32 cellular contexts compared by ENCODE assay signal in the genomic region with DNA sequence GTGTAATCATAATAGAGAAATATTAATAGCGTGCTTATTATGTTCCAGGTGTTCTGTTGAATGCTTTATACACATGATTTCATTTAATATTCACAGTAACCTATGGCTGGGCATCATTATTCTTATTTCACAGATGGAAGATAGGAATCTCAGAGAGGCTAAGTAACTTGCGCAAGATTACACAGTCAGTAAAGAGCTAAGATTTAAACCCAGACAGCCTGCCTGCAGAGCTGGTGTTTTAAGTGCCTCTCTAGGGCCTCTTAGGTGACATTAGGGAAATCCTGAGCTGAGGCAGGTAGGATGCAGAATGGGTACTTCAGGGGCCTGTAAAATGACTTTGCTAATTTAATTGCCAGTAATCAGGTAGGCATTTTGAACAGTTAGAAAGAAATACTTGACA. TPM values are rescaled to one million over a fixed set of nuclear protein-coding genes. Genes with fewer than 3 reads are reported as not detected.
"Had no signal": no experiment of that assay in that cellular context is flagged by ENCODE, and none has a peak within 500 bp of the region (broad histone marks: within the 10 kb centered on the region; RNA-seq: fewer than 3 reads in every experiment).

No MANE protein-coding gene starts in this region.

- H3K36me3 Mint-ChIP-seq: activated CD4-positive, alpha-beta memory T cell treated with anti-CD3 and anti-CD28 coated beads for 36 hours; activated naive CD8-positive, alpha-beta T cell had no signal

- H3K27ac ChIP-seq: brain microvascular endothelial cell, coronary artery, dorsolateral prefrontal cortex had no signal

- H3K4me1 Mint-ChIP-seq: activated CD4-positive, alpha-beta T cell treated with anti-CD3 and anti-CD28 coated beads for 36 hours; activated CD4-positive, alpha-beta T cell treated with anti-CD3 and anti-CD28 coated beads, Interleukin-2, amount 10 ng/mL, durations not matched to agents 24 days and 14 days; activated T-helper 17 cell treated with anti-CD3 and anti-CD28 coated beads, Interleukin-2, amount 50 U/mL, for 72 hours; central memory CD8-positive, alpha-beta T cell; endodermal cell had no signal

- DNase-seq: activated CD4-positive, alpha-beta memory T cell treated with anti-CD3 and anti-CD28 coated beads for 36 hours; activated CD4-positive, alpha-beta T cell treated with anti-CD3 and anti-CD28 coated beads for 36 hours; activated CD4-positive, alpha-beta T cell treated with anti-CD3 and anti-CD28 coated beads, Interleukin-2, amount 10 ng/mL, durations not matched to agents 24 days and 14 days; activated CD4-positive, CD25-positive, alpha-beta regulatory T cell; activated CD4-positive, CD25-positive, alpha-beta regulatory T cell treated with anti-CD3 and anti-CD28 coated beads, Interleukin-2, amount 50 U/mL, for 72 hours; activated CD8-positive, alpha-beta memory T cell treated with anti-CD3 and anti-CD28 coated beads, Interleukin-2, amount 50 U/mL, for 48 hours; activated CD8-positive, alpha-beta T cell treated with anti-CD3 and anti-CD28 coated beads, Interleukin-2, amount 10 ng/mL, durations not matched to agents 7 days and 5 days; activated effector memory CD4-positive, alpha-beta T cell treated with Interleukin-2 at 50 U/mL for 16 hours; activated gamma-delta T cell treated with Interleukin-2 at 50 U/mL for 16 hours; activated naive CD4-positive, alpha-beta T cell treated with anti-CD3 and anti-CD28 coated beads, Interleukin-2, amount 50 U/mL, for 16 hours; activated naive CD4-positive, alpha-beta T cell treated with Interleukin-2 at 50 U/mL for 16 hours; activated T-cell treated with anti-CD3 and anti-CD28 coated beads for 4 hours; activated T-cell treated with anti-CD3 and anti-CD28 coated beads, Interleukin-2, amount 50 U/mL, for 4 hours; amniotic stem cell; anterior cingulate cortex; brain microvascular endothelial cell; dorsolateral prefrontal cortex; effector memory CD4-positive, alpha-beta T cell; endodermal cell; foreskin fibroblast; head of caudate nucleus; hippocampal formation had no signal

- H3K4me3 Mint-ChIP-seq: activated CD4-positive, alpha-beta memory T cell treated with anti-CD3 and anti-CD28 coated beads for 36 hours; activated CD4-positive, alpha-beta T cell treated with anti-CD3 and anti-CD28 coated beads for 36 hours; activated CD4-positive, alpha-beta T cell treated with anti-CD3 and anti-CD28 coated beads, Interleukin-2, amount 10 ng/mL, durations not matched to agents 24 days and 14 days; activated CD8-positive, alpha-beta T cell treated with anti-CD3 and anti-CD28 coated beads, Interleukin-2, amount 10 ng/mL, durations not matched to agents 7 days and 5 days; activated naive CD8-positive, alpha-beta T cell; activated T-cell treated with anti-CD3 and anti-CD28 coated beads, Interleukin-2, amount 50 U/mL, for 4 hours; activated T-helper 17 cell treated with anti-CD3 and anti-CD28 coated beads, Interleukin-2, amount 50 U/mL, for 72 hours; central memory CD8-positive, alpha-beta T cell; dendritic cell treated with granulocyte-macrophage colony-stimulating factor and Interleukin-4, amounts not matched to agents 40 ng/mL and 50 ng/mL, for 4 days; endodermal cell had no signal

- H3K27ac Mint-ChIP-seq: activated CD4-positive, alpha-beta memory T cell treated with anti-CD3 and anti-CD28 coated beads for 36 hours; activated CD4-positive, alpha-beta T cell treated with anti-CD3 and anti-CD28 coated beads for 36 hours; activated CD4-positive, alpha-beta T cell treated with anti-CD3 and anti-CD28 coated beads, Interleukin-2, amount 10 ng/mL, durations not matched to agents 24 days and 14 days; activated CD8-positive, alpha-beta T cell treated with anti-CD3 and anti-CD28 coated beads, Interleukin-2, amount 10 ng/mL, durations not matched to agents 7 days and 5 days; activated naive CD8-positive, alpha-beta T cell; activated T-helper 17 cell treated with anti-CD3 and anti-CD28 coated beads, Interleukin-2, amount 50 U/mL, for 72 hours; dendritic cell treated with granulocyte-macrophage colony-stimulating factor and Interleukin-4, amounts not matched to agents 40 ng/mL and 50 ng/mL, for 4 days; endodermal cell had no signal

- ATAC-seq: activated CD4-positive, alpha-beta T cell treated with anti-CD3 and anti-CD28 coated beads for 36 hours; activated CD8-positive, alpha-beta T cell treated with anti-CD3 and anti-CD28 coated beads, Interleukin-2, amount 10 ng/mL, durations not matched to agents 7 days and 5 days; activated T-cell treated with anti-CD3 and anti-CD28 coated beads, Interleukin-2, amount 50 U/mL, for 4 hours; activated T-helper 17 cell treated with anti-CD3 and anti-CD28 coated beads, Interleukin-2, amount 50 U/mL, for 72 hours; esophagus mucosa had no signal

- H3K27me3 ChIP-seq: brain microvascular endothelial cell, dorsolateral prefrontal cortex had no signal

- H3K36me3 ChIP-seq: brain microvascular endothelial cell had no signal

- FAIRE-seq: astrocyte, bronchial epithelial cell, frontal cortex had no signal

- H3K4me3 ChIP-seq: coronary artery, dorsolateral prefrontal cortex had no signal

- H3K9me3 Mint-ChIP-seq: activated CD4-positive, alpha-beta memory T cell treated with anti-CD3 and anti-CD28 coated beads for 36 hours; activated CD4-positive, alpha-beta T cell treated with anti-CD3 and anti-CD28 coated beads, Interleukin-2, amount 10 ng/mL, durations not matched to agents 24 days and 14 days; activated T-cell treated with anti-CD3 and anti-CD28 coated beads, Interleukin-2, amount 50 U/mL, for 4 hours; activated T-helper 17 cell treated with anti-CD3 and anti-CD28 coated beads, Interleukin-2, amount 50 U/mL, for 72 hours; central memory CD8-positive, alpha-beta T cell; dendritic cell treated with granulocyte-macrophage colony-stimulating factor and Interleukin-4, amounts not matched to agents 40 ng/mL and 50 ng/mL, for 4 days; endodermal cell had no signal

RNA-seq across cellular contexts. Expression of gene BHLHE41, which starts 18.5 kb away (rescaled TPM):
- total RNA-seq: activated CD4-positive, alpha-beta memory T cell treated with anti-CD3 and anti-CD28 coated beads for 36 hours; activated CD4-positive, alpha-beta T cell treated with anti-CD3 and anti-CD28 coated beads for 36 hours; activated CD4-positive, alpha-beta T cell treated with anti-CD3 and anti-CD28 coated beads, Interleukin-2, amount 10 ng/mL, durations not matched to agents 24 days and 14 days; activated CD8-positive, alpha-beta memory T cell treated with anti-CD3 and anti-CD28 coated beads for 36 hours; activated CD8-positive, alpha-beta T cell treated with anti-CD3 and anti-CD28 coated beads, Interleukin-2, amount 10 ng/mL, durations not matched to agents 7 days and 5 days; activated T-helper 17 cell treated with anti-CD3 and anti-CD28 coated beads, Interleukin-2, amount 50 U/mL, for 72 hours had no signal

RNA-seq across cellular contexts. Expression of gene SSPN, which starts 52.1 kb away (rescaled TPM):
- total RNA-seq: activated CD4-positive, alpha-beta memory T cell treated with anti-CD3 and anti-CD28 coated beads for 36 hours; activated CD4-positive, alpha-beta T cell treated with anti-CD3 and anti-CD28 coated beads for 36 hours; activated CD4-positive, alpha-beta T cell treated with anti-CD3 and anti-CD28 coated beads, Interleukin-2, amount 10 ng/mL, durations not matched to agents 24 days and 14 days; activated CD8-positive, alpha-beta memory T cell treated with anti-CD3 and anti-CD28 coated beads for 36 hours; activated CD8-positive, alpha-beta T cell treated with anti-CD3 and anti-CD28 coated beads, Interleukin-2, amount 10 ng/mL, durations not matched to agents 7 days and 5 days; activated T-cell treated with anti-CD3 and anti-CD28 coated beads, Interleukin-2, amount 50 U/mL, for 4 hours; activated T-helper 17 cell treated with anti-CD3 and anti-CD28 coated beads, Interleukin-2, amount 50 U/mL, for 72 hours had no signal
